In genomic region chr22:33914699-33915098, GRCh38 we compare ENCODE assay signal across 22 cellular contexts. TPM values are rescaled to one million over a fixed set of nuclear protein-coding genes. Genes with fewer than 3 reads are reported as not detected.
DNase-seq lines count a peak whose midpoint lies in the region; ATAC-seq, FAIRE-seq and TF ChIP-seq lines count a peak whose summit lies in the region.
"Had no signal": no experiment of that assay in that cellular context is flagged by ENCODE, and none has a peak within 500 bp of the region (broad histone marks: within the 10 kb centered on the region; RNA-seq: fewer than 3 reads in every experiment).

No MANE protein-coding gene starts in this region.

- no peak for TF ChIP-seq EP300 in H1 (IDR thresholded peaks at IDR 0.05; ENCODE audit: borderline replicate concordance in 1 of 2, low read depth in 2 of 2, low read length in 2 of 2)
- TF ChIP-seq EP300 in neural cell (conservative IDR thresholded peaks at IDR 0.05; ENCODE audit: poor library complexity, severe bottlenecking) = no peak

- peak overlapping the region in 6 of 11 experiments; percentile 5 to 43 (median 12); a peak in 7 of 22 replicates for H3K4me2 ChIP-seq in BLaER1 treated with 17β-estradiol and CSF1 and Interleukin-3, amounts not matched to agents 10 nM and 100 nM
- H3K4me2 ChIP-seq in H1 (ENCODE audit: insufficient read depth in 1 of 2, low read depth in 2 of 2, low read length in 2 of 2) (peak overlapping the region; percentile 28 to 29; a peak in 3 of 4 replicates), neural cell (ENCODE audit: low read length) (no peak overlapping the region)

- DNase-seq in H1 (ENCODE audit: low read depth in 1 of 2, low spot score in 2 of 2) (no peak), HAP-1 (ENCODE audit: low spot score in 2 of 2) (no peak), NCI-H2171 (lab: John Stamatoyannopoulos, UW) (no peak)
- DNase-seq in activated CD4-positive, alpha-beta T cell treated with anti-CD3 and anti-CD28 coated beads, Interleukin-2, amount 50 U/mL, for 1 hour = no peak
- DNase-seq: 8988T; C1 segment of cervical spinal cord; CD4-positive, CD25-positive, alpha-beta regulatory T cell; CD8-positive, alpha-beta memory T cell; COR-L47; DMS 273 treated with DMSO at 0.1 percent for 48 hours; DMS53; DND-41; EL had no signal

- TF ChIP-seq RAD21 in H1 (IDR thresholded peaks at IDR 0.05 in 1 of 2, conservative IDR thresholded peaks at IDR 0.05 in 1 of 2; ENCODE audit: low read depth in 2 of 2, low read length in 2 of 2) (no peak), neural cell (conservative IDR thresholded peaks at IDR 0.05) (no peak)

- no peak overlapping the region for H3K4ac ChIP-seq in H1 (replicated peaks; ENCODE audit: insufficient read length, low read depth, low read length)

- no peak overlapping the region for H3K4me3 ChIP-seq in BLaER1 treated with 17β-estradiol and CSF1 and Interleukin-3, amounts not matched to agents 10 nM and 100 nM
- H3K4me3 ChIP-seq in HUES48 (ENCODE audit: low read depth, low read length) = no peak overlapping the region
- peak overlapping the region in 1 of 4 experiments; percentile 22; a peak in 2 of 8 replicates for H3K4me3 ChIP-seq in H1 (ENCODE audit: extremely low read depth in 1 of 4, insufficient read depth in 2 of 4, low read depth in 3 of 4, low read length in 4 of 4)
- H3K4me3 ChIP-seq in neural cell (ENCODE audit: low read length) = peak overlapping the region; percentile 16
- no peak overlapping the region for H3K4me3 ChIP-seq in HAP-1
- H3K4me3 ChIP-seq: GM12878 had no signal

- no peak overlapping the region for H2BK5ac ChIP-seq in H1 (ENCODE audit: low read depth, low read length)

- H3K79me2 ChIP-seq in H1 (ENCODE audit: control insufficient read depth in 1 of 2, insufficient read depth in 2 of 2, low read length in 2 of 2) (peaks cover 65 to 99% of the 10 kb centered on the region in 2 experiments), neural cell (replicated peaks; ENCODE audit: insufficient read depth, low read length) (peaks cover 39% of the 10 kb centered on the region)

- no peak overlapping the region for H4K5ac ChIP-seq in H1 (ENCODE audit: insufficient read length, low read depth, low read length)

- no peak for FAIRE-seq in H1 (lab: Jason Lieb, UNC)
- FAIRE-seq: GM12878, H54, HTR-8/SVneo had no signal

- peaks cover 45 to 100% (median 100%) of the 10 kb centered on the region in 11 experiments; a peak in 20 of 22 replicates for H4K20me1 ChIP-seq in BLaER1 treated with 17β-estradiol and CSF1 and Interleukin-3, amounts not matched to agents 10 nM and 100 nM
- H4K20me1 ChIP-seq in H1 (replicated peaks in 1 of 2; ENCODE audit: control insufficient read depth in 1 of 2, insufficient read depth in 2 of 2, low read length in 2 of 2) = peaks cover 43 to 48% of the 10 kb centered on the region in 2 experiments
- H4K20me1 ChIP-seq in neural cell (ENCODE audit: insufficient read depth) = peaks cover 5% of the 10 kb centered on the region

- peaks cover 21% of the 10 kb centered on the region for H3K79me1 ChIP-seq in H1 (ENCODE audit: low read depth, low read length)

- H3K36me3 ChIP-seq in BLaER1 treated with 17β-estradiol and CSF1 and Interleukin-3, amounts not matched to agents 10 nM and 100 nM = peaks cover 0 to 48% (median 7%) of the 10 kb centered on the region in 11 experiments; a peak in 14 of 22 replicates
- H3K36me3 ChIP-seq in HUES48 (ENCODE audit: control insufficient read depth, insufficient read depth, low read length) = no peaks in the 10 kb centered on the region
- H3K36me3 ChIP-seq in H1 (ENCODE audit: control insufficient read depth in 2 of 4, insufficient read depth in 4 of 4, low read length in 3 of 4) = peaks cover 0 to 11% (median 0%) of the 10 kb centered on the region in 4 experiments; a peak in 1 of 8 replicates
- no peaks in the 10 kb centered on the region for H3K36me3 ChIP-seq in neural cell (ENCODE audit: insufficient read depth, low read length)
- no peaks in the 10 kb centered on the region for H3K36me3 ChIP-seq in HAP-1 (replicated peaks)

- peaks cover 21 to 59% (median 48%) of the 10 kb centered on the region in 10 experiments for H3K4me1 ChIP-seq in BLaER1 treated with 17β-estradiol and CSF1 and Interleukin-3, amounts not matched to agents 10 nM and 100 nM
- peaks cover 71% of the 10 kb centered on the region for H3K4me1 ChIP-seq in HUES48 (ENCODE audit: control insufficient read depth, insufficient read depth, low read length)
- H3K4me1 ChIP-seq in H1 (replicated peaks in 1 of 4; ENCODE audit: control insufficient read depth in 3 of 4, insufficient read depth in 4 of 4, low read length in 3 of 4) = peaks cover 9 to 35% (median 20%) of the 10 kb centered on the region in 4 experiments
- H3K4me1 ChIP-seq in HAP-1 = peaks cover 21% of the 10 kb centered on the region

- H3K9ac ChIP-seq in BLaER1 treated with 17β-estradiol and CSF1 and Interleukin-3, amounts not matched to agents 10 nM and 100 nM = no peak overlapping the region
- H3K9ac ChIP-seq in HUES48 (ENCODE audit: low read depth, low read length) (no peak overlapping the region), H1 (replicated peaks in 1 of 4; ENCODE audit: extremely low read depth in 1 of 4, low read depth in 3 of 4, low read length in 3 of 4) (no peak overlapping the region), neural cell (ENCODE audit: low read length) (no peak overlapping the region)

- no peak overlapping the region for H2BK120ac ChIP-seq in H1 (replicated peaks; ENCODE audit: low read depth, low read length)

- H3K27me3 ChIP-seq in BLaER1 treated with 17β-estradiol and CSF1 and Interleukin-3, amounts not matched to agents 10 nM and 100 nM = no peaks in the 10 kb centered on the region; a peak in 1 of 22 replicates
- H3K27me3 ChIP-seq in HUES48 (ENCODE audit: control insufficient read depth, insufficient read depth, low read length) (peaks cover 14% of the 10 kb centered on the region), H1 (replicated peaks in 1 of 4; ENCODE audit: control insufficient read depth in 3 of 4, extremely low read depth in 1 of 4, insufficient read depth in 3 of 4, low read length in 3 of 4) (no peaks in the 10 kb centered on the region; a peak in 1 of 7 replicates), neural cell (ENCODE audit: insufficient read depth, low read depth, low read length) (no peaks in the 10 kb centered on the region), HAP-1 (ENCODE audit: low read depth) (no peaks in the 10 kb centered on the region)

- H3K14ac ChIP-seq in H1 (ENCODE audit: insufficient read length) = no peak overlapping the region

- H2BK15ac ChIP-seq in H1 (ENCODE audit: low read length) = no peak overlapping the region

- ATAC-seq in GM21367 (IDR thresholded peaks at IDR 0.05; ENCODE audit: unreplicated experiment) = no peak
- ATAC-seq: GM12878, HCT116 had no signal

- POLR2A ChIA-PET in H1 (lab: Charles Lee; ENCODE audit: partially characterized antibody) = interaction anchor here (1.2 to 1.3 kb wide), 2 partner anchors 18 to 97 kb away, joined by 3 read pairs; no protein-coding TSS in a partner anchor

- no peaks in the 10 kb centered on the region for H3K9me3 ChIP-seq in BLaER1 treated with 17β-estradiol and CSF1 and Interleukin-3, amounts not matched to agents 10 nM and 100 nM (replicated peaks in 1 of 11)
- H3K9me3 ChIP-seq in HUES48 (ENCODE audit: control insufficient read depth, insufficient read depth, low read length) (no peaks in the 10 kb centered on the region), H1 (ENCODE audit: insufficient read depth in 2 of 2, low read depth in 1 of 2, low read length in 1 of 2) (no peaks in the 10 kb centered on the region), neural cell (ENCODE audit: low read length) (no peaks in the 10 kb centered on the region), HAP-1 (no peaks in the 10 kb centered on the region)

- TF ChIP-seq CTCF in H1 (IDR thresholded peaks at IDR 0.05; ENCODE audit: control extremely low read depth in 1 of 3, insufficient read depth in 1 of 3, low read depth in 1 of 3, low read length in 3 of 3) (no peak), neural cell (IDR thresholded peaks at IDR 0.05; ENCODE audit: poor library complexity, severe bottlenecking) (no peak)

- no peak overlapping the region for H2BK20ac ChIP-seq in H1 (ENCODE audit: low read length)

- H3F3A ChIP-seq in neural cell (ENCODE audit: insufficient read depth, low read length, poor library complexity, severe bottlenecking) = no peaks in the 10 kb centered on the region

- H3K23ac ChIP-seq in H1 (ENCODE audit: insufficient read length) = no peak overlapping the region

- CTCF ChIA-PET in H1 (lab: Charles Lee; ENCODE audit: partially characterized antibody) = interaction anchor here (2.3 kb wide), 1 partner anchor 8 kb away, joined by 5 read pairs; no protein-coding TSS in a partner anchor

- H2BK12ac ChIP-seq in H1 (ENCODE audit: low read depth, low read length) = no peak overlapping the region

- no peak overlapping the region for H4K8ac ChIP-seq in H1 (ENCODE audit: extremely low read depth, insufficient read depth, low read length)

- 72% methylated on average over 1 of the region's 1 CpG; no CpG with 5 or more reads in 1 of the 2 experiments for WGBS in H1 (ENCODE audit: extremely low coverage in 1 of 2, insufficient coverage in 1 of 2, insufficient read length in 1 of 2, insufficient replicate concordance in 2 of 2, low coverage in 1 of 2, low lambda C conversion rate in 2 of 2, missing lambda C conversion rate in 1 of 2), 2 experiments

- no peak overlapping the region for H3K56ac ChIP-seq in H1 (replicated peaks; ENCODE audit: insufficient read length, low read depth, low read length)

- no peak overlapping the region for H4K91ac ChIP-seq in H1 (replicated peaks; ENCODE audit: insufficient read length, low read length)

- H2AK5ac ChIP-seq in H1 (ENCODE audit: low read depth, low read length) = no peak overlapping the region

- peaks cover 14% of the 10 kb centered on the region; the same call in 1 of the 2 replicates for H3K23me2 ChIP-seq in H1 (ENCODE audit: low read depth, low read length)

- TF ChIP-seq POLR2A in H1 (IDR thresholded peaks at IDR 0.05; ENCODE audit: control extremely low read depth in 1 of 2, low read depth in 2 of 2, low read length in 2 of 2) = no peak

- no peak overlapping the region for H3K18ac ChIP-seq in H1 (ENCODE audit: extremely low read depth, low read length)

- in situ Hi-C loops in HAP-1 (cut with MboI; ENCODE audit: low sequenced_read_pairs) = no loop called here

- no peaks in the 10 kb centered on the region for H3K9me2 ChIP-seq in neural cell (ENCODE audit: insufficient read depth, low read length)

- H3K27ac ChIP-seq in BLaER1 treated with 17β-estradiol and CSF1 and Interleukin-3, amounts not matched to agents 10 nM and 100 nM = no peak overlapping the region
- H3K27ac ChIP-seq in HUES48 (ENCODE audit: low read depth, low read length) (peak overlapping the region; percentile 66), H1 (ENCODE audit: low read depth, low read length) (no peak overlapping the region), neural cell (ENCODE audit: low read length) (no peak overlapping the region)

- no peak overlapping the region for H2AFZ ChIP-seq in H1 (ENCODE audit: low read length)
- no peak overlapping the region for H2AFZ ChIP-seq in neural cell (ENCODE audit: low read depth, low read length)

RNA-seq across cellular contexts. Expression of gene LARGE1, which starts 5.6 kb away (rescaled TPM):
- total RNA-seq in H1 (2021; fragmentation: NEBNext Ultra II Directional; extraction: Animal tissue kit (Norgen Biotek cat#: 25700)) = 69.5 and 83.0 TPM in 2 replicates
- polyA plus RNA-seq in H1 (2011; rRNA removed) (43.7 and 51.4 TPM in 2 replicates), neural cell (27.5 and 34.0 TPM in 2 replicates)
- polyA plus RNA-seq in H1 (2011; cell fraction: cytosol; rRNA removed) = 42.0 TPM
- polyA plus RNA-seq in H1 (2011; cell fraction: nucleus; rRNA removed) = 56.3 TPM
- polyA plus RNA-seq in H1 (2012, experiment 1 of 2) = 40.0 to 53.5 TPM (median 47.7 TPM) in 4 replicates
- polyA plus RNA-seq in H1 (2012, experiment 2 of 2) = 38.9 TPM
- polyA plus RNA-seq in H1 (2013, experiment 1 of 2) = 39.9 TPM
- polyA plus RNA-seq in H1 (2013, experiment 2 of 2) = 39.1 TPM
- 121 and 152 TPM in 2 replicates for polyA minus RNA-seq in H1 (2011; rRNA and poly(A)+ RNA removed)
- polyA minus RNA-seq in H1 (2011; cell fraction: cytosol; rRNA and poly(A)+ RNA removed) = 72.1 TPM
- polyA minus RNA-seq in H1 (2011; cell fraction: nucleus; rRNA and poly(A)+ RNA removed) = 137 TPM
- 66.5 and 73.7 TPM in 2 replicates for polyA minus RNA-seq in neural cell
- total RNA-seq: A673; CD4-positive, CD25-positive, alpha-beta regulatory T cell had no signal
- polyA plus RNA-seq: CD4-positive, CD25-positive, alpha-beta regulatory T cell had no signal
